Comparison of ENCODE assay signal across 8 cellular contexts in genomic region chr20:3470627-3471396, GRCh38. TPM values are rescaled to one million over a fixed set of nuclear protein-coding genes. Genes with fewer than 3 reads are reported as not detected.
DNase-seq lines count a peak whose midpoint lies in the region; ATAC-seq lines count a peak whose summit lies in the region.

TSS of gene ATRN (plus strand) at chr20:3471018. CDS start at chr20:3471108, 90 bp downstream.

- no peaks in the 10 kb centered on the region for H3K27me3 ChIP-seq in endocrine pancreas (ENCODE audit: control insufficient read depth, insufficient read depth, low read length)

- peaks cover 14% of the 10 kb centered on the region for H3K4me1 ChIP-seq in endocrine pancreas (ENCODE audit: control insufficient read depth, insufficient read depth, low read length)

- H3K9ac ChIP-seq in endocrine pancreas (ENCODE audit: control insufficient read depth, insufficient read depth, low read length), result peak within 1 kb of the TSS; percentile 92

- peak within 1 kb of the TSS; percentile 83 for H3K4me3 ChIP-seq in endocrine pancreas (ENCODE audit: control insufficient read depth, insufficient read depth, low read length)

- DNase-seq in CMK (ENCODE audit: low read depth) (peak; percentile 89), HPDE6-E6E7 (ENCODE audit: extremely low spot score) (peak; percentile 79), NOMO-1 treated with DMSO at 0.1 percent for 48 hours (lab: John Stamatoyannopoulos, UW; ENCODE audit: unreplicated experiment) (peak; percentile 79), mesenteric fat pad (ENCODE audit: low spot score) (peak; percentile 98)
- peak; percentile 38 for DNase-seq in activated CD8-positive, alpha-beta memory T cell treated with anti-CD3 and anti-CD28 coated beads, Interleukin-2, amount 50 U/mL, for 1 hour (ENCODE audit: extremely low read depth)
- peak; percentile 85 for DNase-seq in stimulated activated CD8-positive, alpha-beta memory T cell treated with anti-CD3 and anti-CD28 coated beads, Interleukin-12 subunit alpha, Interleukin-12 subunit beta, amount 100 ng/mL, for 4 hours (ENCODE audit: low read depth)

- H3K9me3 ChIP-seq in endocrine pancreas (ENCODE audit: control insufficient read depth, low read length), result no peaks in the 10 kb centered on the region

- H3K36me3 ChIP-seq in endocrine pancreas (ENCODE audit: control insufficient read depth, insufficient read depth, low read length), result no peaks in the 10 kb centered on the region

- peak; percentile 88 for ATAC-seq in GM19455 (IDR thresholded peaks at IDR 0.05; ENCODE audit: unreplicated experiment)

RNA-seq across cellular contexts. Expression of gene ATRN, which starts in this region (rescaled TPM):
- total RNA-seq in mesenteric fat pad, result 32.5 TPM

Comparison
In these comparisons a context has a peak if more than half of its experiments do, and no peak if none do; other contexts are left out.
1. Peak in every context shown above with its lines: DNase-seq, ATAC-seq and H3K4me3 ChIP-seq.
2. DNase-seq: peak in every context shown above with its lines; median percentile 98 in mesenteric fat pad; 89 in CMK; 85 in stimulated activated CD8-positive, alpha-beta memory T cell treated with anti-CD3 and anti-CD28 coated beads, Interleukin-12 subunit alpha, Interleukin-12 subunit beta, amount 100 ng/mL, for 4 hours; 79 in HPDE6-E6E7; 79 in NOMO-1 treated with DMSO at 0.1 percent for 48 hours; 38 in activated CD8-positive, alpha-beta memory T cell treated with anti-CD3 and anti-CD28 coated beads, Interleukin-2, amount 50 U/mL, for 1 hour.